ENCODE assay signal across 32 cellular contexts in genomic region chr9:35840901-35841900, GRCh38. TPM values are rescaled to one million over a fixed set of nuclear protein-coding genes. Genes with fewer than 3 reads are reported as not detected.
"Had no signal": no experiment of that assay in that cellular context is flagged by ENCODE, and none has a peak within 500 bp of the region (broad histone marks: within the 10 kb centered on the region; RNA-seq: fewer than 3 reads in every experiment).

No MANE protein-coding gene starts in this region.

- H3K36me3 Mint-ChIP-seq: activated naive CD4-positive, alpha-beta T cell treated with anti-CD3 and anti-CD28 coated beads, Interleukin-2, amount 50 U/mL, for 72 hours; WTC11 had no signal

- DNase-seq: activated CD4-positive, alpha-beta T cell treated with anti-CD3 and anti-CD28 coated beads for 1 hour; activated CD4-positive, alpha-beta T cell treated with anti-CD3 and anti-CD28 coated beads, Interleukin-2, amount 10 ng/mL, durations not matched to agents 24 days and 14 days; activated CD4-positive, alpha-beta T cell treated with anti-CD3 and anti-CD28 coated beads, Interleukin-2, amount 50 U/mL, for 48 hours; activated CD8-positive, alpha-beta memory T cell treated with anti-CD3 and anti-CD28 coated beads for 24 hours; activated effector memory CD4-positive, alpha-beta T cell treated with anti-CD3 and anti-CD28 coated beads, Interleukin-2, amount 50 U/mL, for 16 hours; activated naive CD4-positive, alpha-beta T cell treated with Interleukin-2 at 50 U/mL for 16 hours; activated naive CD8-positive, alpha-beta T cell treated with anti-CD3 and anti-CD28 coated beads, Interleukin-2, amount 50 U/mL, for 24 hours; activated T-cell treated with anti-CD3 and anti-CD28 coated beads, Interleukin-2, amount 50 U/mL, for 4 hours; amniotic stem cell; KG1; NCI-H1092; NCI-H1417; NCI-H1930; NCI-H2171; NCI-H2227 treated with DMSO at 0.1 percent for 48 hours; NCI-H526 treated with DMSO at 0.1 percent for 48 hours; NK-92 treated with Interleukin-12 subunit alpha and Interleukin-12 subunit beta, amount 100 ng/mL, for 24 hours; OCI-M1; SHP77; SW 1271; T-helper 9 cell had no signal

- H3K27ac ChIP-seq: RWPE1, SJSA1 had no signal

- H3K9me3 Mint-ChIP-seq: activated CD4-positive, alpha-beta T cell treated with anti-CD3 and anti-CD28 coated beads, Interleukin-2, amount 10 ng/mL, durations not matched to agents 24 days and 14 days; activated naive CD4-positive, alpha-beta T cell treated with anti-CD3 and anti-CD28 coated beads, Interleukin-2, amount 50 U/mL, for 72 hours; activated naive CD8-positive, alpha-beta T cell treated with anti-CD3 and anti-CD28 coated beads, Interleukin-2, amount 50 U/mL, for 24 hours; activated T-cell treated with anti-CD3 and anti-CD28 coated beads, Interleukin-2, amount 50 U/mL, for 4 hours; brain; T-helper 1 cell treated with Interleukin-12 subunit alpha and Interleukin-12 subunit beta and Interleukin-4 antibody, amounts not matched to agents 30 μg/mL and 1 μg/mL, for 36 hours; WTC11 had no signal

- H3K27me3 Mint-ChIP-seq: activated CD4-positive, alpha-beta T cell treated with anti-CD3 and anti-CD28 coated beads, Interleukin-2, amount 10 ng/mL, durations not matched to agents 24 days and 14 days; activated naive CD8-positive, alpha-beta T cell treated with anti-CD3 and anti-CD28 coated beads, Interleukin-2, amount 50 U/mL, for 24 hours; brain had no signal

- FAIRE-seq: astrocyte had no signal

- H3K9me3 ChIP-seq: SJSA1 had no signal

- H3K36me3 ChIP-seq: SJSA1 had no signal

- H3K27ac Mint-ChIP-seq: activated CD4-positive, alpha-beta T cell treated with anti-CD3 and anti-CD28 coated beads, Interleukin-2, amount 10 ng/mL, durations not matched to agents 24 days and 14 days; activated naive CD8-positive, alpha-beta T cell treated with anti-CD3 and anti-CD28 coated beads, Interleukin-2, amount 50 U/mL, for 24 hours; brain; T-helper 1 cell treated with Interleukin-12 subunit alpha and Interleukin-12 subunit beta and Interleukin-4 antibody, amounts not matched to agents 30 μg/mL and 1 μg/mL, for 36 hours; WTC11 had no signal

- H3K4me3 Mint-ChIP-seq: activated CD4-positive, alpha-beta T cell treated with anti-CD3 and anti-CD28 coated beads, Interleukin-2, amount 10 ng/mL, durations not matched to agents 24 days and 14 days; activated naive CD8-positive, alpha-beta T cell treated with anti-CD3 and anti-CD28 coated beads, Interleukin-2, amount 50 U/mL, for 24 hours; activated T-cell treated with anti-CD3 and anti-CD28 coated beads, Interleukin-2, amount 50 U/mL, for 4 hours; brain; T-helper 1 cell treated with Interleukin-12 subunit alpha and Interleukin-12 subunit beta and Interleukin-4 antibody, amounts not matched to agents 30 μg/mL and 1 μg/mL, for 36 hours; WTC11 had no signal

- ATAC-seq: activated naive CD4-positive, alpha-beta T cell treated with anti-CD3 and anti-CD28 coated beads, Interleukin-2, amount 50 U/mL, for 72 hours; activated naive CD8-positive, alpha-beta T cell treated with anti-CD3 and anti-CD28 coated beads, Interleukin-2, amount 50 U/mL, for 24 hours; activated T-cell treated with anti-CD3 and anti-CD28 coated beads, Interleukin-2, amount 50 U/mL, for 4 hours; Panc1; SK-N-SH treated with all-trans-retinoic acid at 6 μM for 48 hours had no signal

- H3K4me3 ChIP-seq: SJSA1 had no signal

- H3K27me3 ChIP-seq: SJSA1 had no signal

RNA-seq across cellular contexts. Expression of gene FAM221B, which starts 12.7 kb away (rescaled TPM):
- total RNA-seq: activated CD4-positive, alpha-beta T cell treated with anti-CD3 and anti-CD28 coated beads, Interleukin-2, amount 10 ng/mL, durations not matched to agents 24 days and 14 days; activated naive CD4-positive, alpha-beta T cell treated with anti-CD3 and anti-CD28 coated beads, Interleukin-2, amount 50 U/mL, for 72 hours; activated T-cell treated with anti-CD3 and anti-CD28 coated beads, Interleukin-2, amount 50 U/mL, for 4 hours; astrocyte; MCF 10A; NCI-H460; SJSA1 had no signal

RNA-seq across cellular contexts. Expression of gene OR13J1, which starts 29.0 kb away (rescaled TPM):
- total RNA-seq: activated CD4-positive, alpha-beta T cell treated with anti-CD3 and anti-CD28 coated beads, Interleukin-2, amount 10 ng/mL, durations not matched to agents 24 days and 14 days; activated naive CD4-positive, alpha-beta T cell treated with anti-CD3 and anti-CD28 coated beads, Interleukin-2, amount 50 U/mL, for 72 hours; activated T-cell treated with anti-CD3 and anti-CD28 coated beads, Interleukin-2, amount 50 U/mL, for 4 hours; astrocyte; MCF 10A; NCI-H460; SJSA1; WTC11 had no signal
